Comparison of ENCODE assay signal across 8 cellular contexts in genomic region chr5:179836225-179837019, GRCh38. TPM values are rescaled to one million over a fixed set of nuclear protein-coding genes. Genes with fewer than 3 reads are reported as not detected.
DNase-seq lines count a peak whose midpoint lies in the region; ATAC-seq, FAIRE-seq and TF ChIP-seq lines count a peak whose summit lies in the region.

No MANE protein-coding gene starts in this region.

- peak; percentile 44 for DNase-seq in activated effector memory CD4-positive, alpha-beta T cell treated with Interleukin-2 at 50 U/mL for 16 hours
- DNase-seq in SHP77 treated with DMSO at 0.1 percent for 48 hours (lab: John Stamatoyannopoulos, UW), result no peak

- H3K27me3 ChIP-seq in liver (ENCODE audit: control insufficient read depth in 4 of 4, insufficient read depth in 4 of 4, low read length in 3 of 4) (no peaks in the 10 kb centered on the region), subcutaneous abdominal adipose tissue (ENCODE audit: control insufficient read depth in 5 of 5, insufficient read depth in 4 of 5, low read length in 5 of 5) (no peaks in the 10 kb centered on the region)

- no peak for TF ChIP-seq CTCF in liver (IDR thresholded peaks at IDR 0.05; ENCODE audit: low read depth, low read length, missing input control)

- peak; percentile 87 for FAIRE-seq in G401.6 (lab: Jason Lieb, UNC)

- H3K27ac ChIP-seq in KOPT-K1 (ENCODE audit: low read depth, low read length, poor library complexity, severe bottlenecking) (peak overlapping the region; percentile 68), liver (ENCODE audit: low read depth in 1 of 2, low read length in 2 of 2) (peak overlapping the region; percentile 32 to 75), subcutaneous abdominal adipose tissue (ENCODE audit: low read depth, low read length) (peak overlapping the region; percentile 69)

- H3K9me3 ChIP-seq in KOPT-K1 (ENCODE audit: insufficient read depth, low read length, poor library complexity, severe bottlenecking) (no peaks in the 10 kb centered on the region), liver (ENCODE audit: control insufficient read depth in 4 of 4, low read length in 3 of 4) (no peaks in the 10 kb centered on the region), subcutaneous abdominal adipose tissue (ENCODE audit: control insufficient read depth in 5 of 5, low read length in 5 of 5) (no peaks in the 10 kb centered on the region)

- H3K4me1 ChIP-seq in liver (ENCODE audit: control insufficient read depth in 4 of 4, insufficient read depth in 4 of 4, low read length in 3 of 4) (peaks cover 5 to 48% (median 32%) of the 10 kb centered on the region in 4 donors), subcutaneous abdominal adipose tissue (ENCODE audit: control insufficient read depth in 5 of 5, insufficient read depth in 5 of 5, low read length in 5 of 5) (peaks cover 2 to 8% (median 5%) of the 10 kb centered on the region in 5 donors)

- no peak for TF ChIP-seq RAD21 in liver (IDR thresholded peaks at IDR 0.05)

- no peak overlapping the region for H3K9ac ChIP-seq in liver (ENCODE audit: low read depth in 1 of 2, low read length in 2 of 2)
- no peak overlapping the region for H3K9ac ChIP-seq in subcutaneous abdominal adipose tissue (ENCODE audit: low read length in 5 of 5)

- 86% methylated on average over 19 of the region's 19 CpGs for WGBS in liver

- H3K4me3 ChIP-seq in liver (ENCODE audit: low read depth in 1 of 3, low read length in 3 of 3), result no peak overlapping the region
- no peak overlapping the region for H3K4me3 ChIP-seq in subcutaneous abdominal adipose tissue (ENCODE audit: low read depth in 1 of 5, low read length in 5 of 5)

- ATAC-seq in HG03565 (IDR thresholded peaks at IDR 0.05; ENCODE audit: unreplicated experiment) (no peak), HG02588 (IDR thresholded peaks at IDR 0.05; ENCODE audit: unreplicated experiment) (no peak)

- H3K36me3 ChIP-seq in KOPT-K1 (ENCODE audit: insufficient read depth, low read length), result peaks cover 66% of the 10 kb centered on the region
- H3K36me3 ChIP-seq in liver (ENCODE audit: control insufficient read depth in 4 of 4, insufficient read depth in 3 of 4, low read depth in 1 of 4, low read length in 3 of 4), result peaks cover 22 to 52% (median 44%) of the 10 kb centered on the region in 4 donors
- H3K36me3 ChIP-seq in subcutaneous abdominal adipose tissue (ENCODE audit: control insufficient read depth in 5 of 5, insufficient read depth in 5 of 5, low read length in 5 of 5), result peaks cover 5 to 81% (median 74%) of the 10 kb centered on the region in 5 donors

TF ChIP-seq in liver, 16 proteins besides CTCF, POLR2A, EP300 and RAD21:
- peak; percentile 6 to 11 for TF ChIP-seq RXRA (IDR thresholded peaks at IDR 0.05)
- TF ChIP-seq REST (IDR thresholded peaks at IDR 0.05), result no peak
- TF ChIP-seq JUND (IDR thresholded peaks at IDR 0.05), result peak; percentile 66 to 80
TF ChIP-seq in liver: peak in this region for 2.

RNA-seq across cellular contexts. Expression of gene SQSTM1, which starts 15.7 kb away (rescaled TPM):
- 100 to 1,000 TPM; 127 to 208 TPM for total RNA-seq in liver
- 100 to 1,000 TPM; 303 to 330 TPM for polyA plus RNA-seq in liver

RNA-seq across cellular contexts. Expression of gene MRNIP, which starts 22.2 kb away (rescaled TPM):
- total RNA-seq in liver, result 10 to 100 TPM in 1 of 2 donors, 1 to 10 TPM in 1; 5.4 to 12.0 TPM
- polyA plus RNA-seq in liver, result 1 to 10 TPM; 7.1 to 7.6 TPM

RNA-seq across cellular contexts. Expression of gene MGAT4B, which starts 29.8 kb away (rescaled TPM):
- 100 to 1,000 TPM in 1 of 2 donors, 10 to 100 TPM in 1; 42.0 to 120 TPM for total RNA-seq in liver
- polyA plus RNA-seq in liver, result 100 to 1,000 TPM in 1 of 2 donors, 10 to 100 TPM in 1; 47.8 to 156 TPM

RNA-seq across cellular contexts. Expression of gene LTC4S, which starts 42.6 kb away (rescaled TPM):
- 1 to 10 TPM; 1.3 to 1.8 TPM for total RNA-seq in liver
- polyA plus RNA-seq in liver, result 1 to 10 TPM; 2.4 to 3.3 TPM
